Comparison of ENCODE assay signal across 1 cellular context in the genomic region with DNA sequence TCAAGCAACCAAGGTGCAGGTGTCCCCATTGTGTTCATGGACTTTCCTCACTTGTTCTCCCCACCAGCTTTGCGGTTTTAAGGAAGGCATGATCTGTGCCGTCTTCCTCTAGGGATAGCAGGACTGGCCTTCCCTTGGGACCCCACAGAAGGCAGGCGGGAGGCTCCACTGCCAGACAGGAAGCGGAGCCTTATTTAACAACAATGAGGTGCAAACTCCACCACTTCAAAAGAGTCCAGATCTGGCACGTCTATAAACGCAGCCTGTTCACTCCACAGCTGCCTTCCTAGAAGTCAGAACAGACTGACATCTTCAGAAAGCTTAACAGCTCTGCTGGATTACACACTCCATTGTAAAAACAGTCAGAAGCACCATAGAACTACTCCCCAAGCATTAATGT.
TF ChIP-seq lines count a peak whose summit lies in the region.

No MANE protein-coding gene starts in this region.

TF ChIP-seq in HepG2, 621 proteins besides CTCF, POLR2A, EP300 and RAD21 (continues in another document):
- TF ChIP-seq, protein P1, sequence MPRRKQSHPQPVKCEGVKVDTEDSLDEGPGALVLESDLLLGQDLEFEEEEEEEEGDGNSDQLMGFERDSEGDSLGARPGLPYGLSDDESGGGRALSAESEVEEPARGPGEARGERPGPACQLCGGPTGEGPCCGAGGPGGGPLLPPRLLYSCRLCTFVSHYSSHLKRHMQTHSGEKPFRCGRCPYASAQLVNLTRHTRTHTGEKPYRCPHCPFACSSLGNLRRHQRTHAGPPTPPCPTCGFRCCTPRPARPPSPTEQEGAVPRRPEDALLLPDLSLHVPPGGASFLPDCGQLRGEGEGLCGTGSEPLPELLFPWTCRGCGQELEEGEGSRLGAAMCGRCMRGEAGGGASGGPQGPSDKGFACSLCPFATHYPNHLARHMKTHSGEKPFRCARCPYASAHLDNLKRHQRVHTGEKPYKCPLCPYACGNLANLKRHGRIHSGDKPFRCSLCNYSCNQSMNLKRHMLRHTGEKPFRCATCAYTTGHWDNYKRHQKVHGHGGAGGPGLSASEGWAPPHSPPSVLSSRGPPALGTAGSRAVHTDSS (CRISPR knock-in tag; conservative IDR thresholded peaks at IDR 0.05), result no peak
- TF ChIP-seq ZBTB7A (CRISPR knock-in tag; IDR thresholded peaks at IDR 0.05), result no peak
- TF ChIP-seq HDAC2 (CRISPR knock-in tag; IDR thresholded peaks at IDR 0.05), result no peak
- no peak for TF ChIP-seq SMC3 (IDR thresholded peaks at IDR 0.05; ENCODE audit: low read length)
- no peak for TF ChIP-seq ERF (CRISPR knock-in tag; IDR thresholded peaks at IDR 0.05)
- TF ChIP-seq HNF4A (CRISPR knock-in tag; IDR thresholded peaks at IDR 0.05), result peak; percentile 31; the same call in 1 of the 2 replicates
- no peak for TF ChIP-seq ZNF292 (CRISPR knock-in tag; IDR thresholded peaks at IDR 0.05; ENCODE audit: borderline replicate concordance, low read depth)
- TF ChIP-seq, protein P2, sequence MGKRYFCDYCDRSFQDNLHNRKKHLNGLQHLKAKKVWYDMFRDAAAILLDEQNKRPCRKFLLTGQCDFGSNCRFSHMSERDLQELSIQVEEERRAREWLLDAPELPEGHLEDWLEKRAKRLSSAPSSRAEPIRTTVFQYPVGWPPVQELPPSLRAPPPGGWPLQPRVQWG (CRISPR knock-in tag; IDR thresholded peaks at IDR 0.05; ENCODE audit: borderline replicate concordance, low read depth), result no peak
- TF ChIP-seq ASH2L (IDR thresholded peaks at IDR 0.05; ENCODE audit: insufficient read length, low read depth, low read length), result no peak
- TF ChIP-seq, protein P3, sequence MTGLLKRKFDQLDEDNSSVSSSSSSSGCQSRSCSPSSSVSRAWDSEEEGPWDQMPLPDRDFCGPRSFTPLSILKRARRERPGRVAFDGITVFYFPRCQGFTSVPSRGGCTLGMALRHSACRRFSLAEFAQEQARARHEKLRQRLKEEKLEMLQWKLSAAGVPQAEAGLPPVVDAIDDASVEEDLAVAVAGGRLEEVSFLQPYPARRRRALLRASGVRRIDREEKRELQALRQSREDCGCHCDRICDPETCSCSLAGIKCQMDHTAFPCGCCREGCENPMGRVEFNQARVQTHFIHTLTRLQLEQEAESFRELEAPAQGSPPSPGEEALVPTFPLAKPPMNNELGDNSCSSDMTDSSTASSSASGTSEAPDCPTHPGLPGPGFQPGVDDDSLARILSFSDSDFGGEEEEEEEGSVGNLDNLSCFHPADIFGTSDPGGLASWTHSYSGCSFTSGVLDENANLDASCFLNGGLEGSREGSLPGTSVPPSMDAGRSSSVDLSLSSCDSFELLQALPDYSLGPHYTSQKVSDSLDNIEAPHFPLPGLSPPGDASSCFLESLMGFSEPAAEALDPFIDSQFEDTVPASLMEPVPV (CRISPR knock-in tag; IDR thresholded peaks at IDR 0.05), result no peak
- peak; percentile 49; the same call in 1 of the 2 replicates for TF ChIP-seq TCF7 (IDR thresholded peaks at IDR 0.05; ENCODE audit: low read depth)
- TF ChIP-seq RELA (CRISPR knock-in tag; IDR thresholded peaks at IDR 0.05), result no peak
- TF ChIP-seq RBM22 (optimal IDR thresholded peaks at IDR 0.05; ENCODE audit: low read length), result no peak
- TF ChIP-seq ZNF879 (CRISPR knock-in tag; IDR thresholded peaks at IDR 0.05), result no peak
- no peak for TF ChIP-seq SOX6 (IDR thresholded peaks at IDR 0.05)
- peak; percentile 51 for TF ChIP-seq SOX6 (CRISPR knock-in tag; IDR thresholded peaks at IDR 0.05)
- TF ChIP-seq THAP11 (CRISPR knock-in tag; IDR thresholded peaks at IDR 0.05), result no peak
- TF ChIP-seq, protein P4, sequence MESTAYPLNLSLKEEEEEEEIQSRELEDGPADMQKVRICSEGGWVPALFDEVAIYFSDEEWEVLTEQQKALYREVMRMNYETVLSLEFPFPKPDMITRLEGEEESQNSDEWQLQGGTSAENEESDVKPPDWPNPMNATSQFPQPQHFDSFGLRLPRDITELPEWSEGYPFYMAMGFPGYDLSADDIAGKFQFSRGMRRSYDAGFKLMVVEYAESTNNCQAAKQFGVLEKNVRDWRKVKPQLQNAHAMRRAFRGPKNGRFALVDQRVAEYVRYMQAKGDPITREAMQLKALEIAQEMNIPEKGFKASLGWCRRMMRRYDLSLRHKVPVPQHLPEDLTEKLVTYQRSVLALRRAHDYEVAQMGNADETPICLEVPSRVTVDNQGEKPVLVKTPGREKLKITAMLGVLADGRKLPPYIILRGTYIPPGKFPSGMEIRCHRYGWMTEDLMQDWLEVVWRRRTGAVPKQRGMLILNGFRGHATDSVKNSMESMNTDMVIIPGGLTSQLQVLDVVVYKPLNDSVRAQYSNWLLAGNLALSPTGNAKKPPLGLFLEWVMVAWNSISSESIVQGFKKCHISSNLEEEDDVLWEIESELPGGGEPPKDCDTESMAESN (CRISPR knock-in tag; conservative IDR thresholded peaks at IDR 0.05), result no peak
- no peak for TF ChIP-seq DNMT3B (CRISPR knock-in tag; conservative IDR thresholded peaks at IDR 0.05)
- TF ChIP-seq BCL6 (CRISPR knock-in tag; IDR thresholded peaks at IDR 0.05), result peak; percentile 77
- TF ChIP-seq, protein P5, sequence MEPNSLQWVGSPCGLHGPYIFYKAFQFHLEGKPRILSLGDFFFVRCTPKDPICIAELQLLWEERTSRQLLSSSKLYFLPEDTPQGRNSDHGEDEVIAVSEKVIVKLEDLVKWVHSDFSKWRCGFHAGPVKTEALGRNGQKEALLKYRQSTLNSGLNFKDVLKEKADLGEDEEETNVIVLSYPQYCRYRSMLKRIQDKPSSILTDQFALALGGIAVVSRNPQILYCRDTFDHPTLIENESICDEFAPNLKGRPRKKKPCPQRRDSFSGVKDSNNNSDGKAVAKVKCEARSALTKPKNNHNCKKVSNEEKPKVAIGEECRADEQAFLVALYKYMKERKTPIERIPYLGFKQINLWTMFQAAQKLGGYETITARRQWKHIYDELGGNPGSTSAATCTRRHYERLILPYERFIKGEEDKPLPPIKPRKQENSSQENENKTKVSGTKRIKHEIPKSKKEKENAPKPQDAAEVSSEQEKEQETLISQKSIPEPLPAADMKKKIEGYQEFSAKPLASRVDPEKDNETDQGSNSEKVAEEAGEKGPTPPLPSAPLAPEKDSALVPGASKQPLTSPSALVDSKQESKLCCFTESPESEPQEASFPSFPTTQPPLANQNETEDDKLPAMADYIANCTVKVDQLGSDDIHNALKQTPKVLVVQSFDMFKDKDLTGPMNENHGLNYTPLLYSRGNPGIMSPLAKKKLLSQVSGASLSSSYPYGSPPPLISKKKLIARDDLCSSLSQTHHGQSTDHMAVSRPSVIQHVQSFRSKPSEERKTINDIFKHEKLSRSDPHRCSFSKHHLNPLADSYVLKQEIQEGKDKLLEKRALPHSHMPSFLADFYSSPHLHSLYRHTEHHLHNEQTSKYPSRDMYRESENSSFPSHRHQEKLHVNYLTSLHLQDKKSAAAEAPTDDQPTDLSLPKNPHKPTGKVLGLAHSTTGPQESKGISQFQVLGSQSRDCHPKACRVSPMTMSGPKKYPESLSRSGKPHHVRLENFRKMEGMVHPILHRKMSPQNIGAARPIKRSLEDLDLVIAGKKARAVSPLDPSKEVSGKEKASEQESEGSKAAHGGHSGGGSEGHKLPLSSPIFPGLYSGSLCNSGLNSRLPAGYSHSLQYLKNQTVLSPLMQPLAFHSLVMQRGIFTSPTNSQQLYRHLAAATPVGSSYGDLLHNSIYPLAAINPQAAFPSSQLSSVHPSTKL (CRISPR knock-in tag; IDR thresholded peaks at IDR 0.05), result 0 out of 2 replicates have a peak, but pooled peaks have one; percentile 13
- TF ChIP-seq ARID2 (CRISPR knock-in tag; IDR thresholded peaks at IDR 0.05; ENCODE audit: borderline replicate concordance), result no peak
- no peak for TF ChIP-seq ZNF24 (IDR thresholded peaks at IDR 0.05)
- no peak for TF ChIP-seq KLF13 (CRISPR knock-in tag; IDR thresholded peaks at IDR 0.05)
- TF ChIP-seq MATR3 (CRISPR knock-in tag; IDR thresholded peaks at IDR 0.05), result no peak
- TF ChIP-seq, protein P6, sequence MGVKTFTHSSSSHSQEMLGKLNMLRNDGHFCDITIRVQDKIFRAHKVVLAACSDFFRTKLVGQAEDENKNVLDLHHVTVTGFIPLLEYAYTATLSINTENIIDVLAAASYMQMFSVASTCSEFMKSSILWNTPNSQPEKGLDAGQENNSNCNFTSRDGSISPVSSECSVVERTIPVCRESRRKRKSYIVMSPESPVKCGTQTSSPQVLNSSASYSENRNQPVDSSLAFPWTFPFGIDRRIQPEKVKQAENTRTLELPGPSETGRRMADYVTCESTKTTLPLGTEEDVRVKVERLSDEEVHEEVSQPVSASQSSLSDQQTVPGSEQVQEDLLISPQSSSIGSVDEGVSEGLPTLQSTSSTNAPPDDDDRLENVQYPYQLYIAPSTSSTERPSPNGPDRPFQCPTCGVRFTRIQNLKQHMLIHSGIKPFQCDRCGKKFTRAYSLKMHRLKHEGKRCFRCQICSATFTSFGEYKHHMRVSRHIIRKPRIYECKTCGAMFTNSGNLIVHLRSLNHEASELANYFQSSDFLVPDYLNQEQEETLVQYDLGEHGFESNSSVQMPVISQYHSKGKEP (CRISPR knock-in tag; IDR thresholded peaks at IDR 0.05), result no peak
- TF ChIP-seq, protein P7, sequence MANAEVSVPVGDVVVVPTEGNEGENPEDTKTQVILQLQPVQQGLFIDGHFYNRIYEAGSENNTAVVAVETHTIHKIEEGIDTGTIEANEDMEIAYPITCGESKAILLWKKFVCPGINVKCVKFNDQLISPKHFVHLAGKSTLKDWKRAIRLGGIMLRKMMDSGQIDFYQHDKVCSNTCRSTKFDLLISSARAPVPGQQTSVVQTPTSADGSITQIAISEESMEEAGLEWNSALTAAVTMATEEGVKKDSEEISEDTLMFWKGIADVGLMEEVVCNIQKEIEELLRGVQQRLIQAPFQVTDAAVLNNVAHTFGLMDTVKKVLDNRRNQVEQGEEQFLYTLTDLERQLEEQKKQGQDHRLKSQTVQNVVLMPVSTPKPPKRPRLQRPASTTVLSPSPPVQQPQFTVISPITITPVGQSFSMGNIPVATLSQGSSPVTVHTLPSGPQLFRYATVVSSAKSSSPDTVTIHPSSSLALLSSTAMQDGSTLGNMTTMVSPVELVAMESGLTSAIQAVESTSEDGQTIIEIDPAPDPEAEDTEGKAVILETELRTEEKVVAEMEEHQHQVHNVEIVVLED (CRISPR knock-in tag; IDR thresholded peaks at IDR 0.05; ENCODE audit: borderline replicate concordance), result no peak
- no peak for TF ChIP-seq ZNF749 (CRISPR knock-in tag; IDR thresholded peaks at IDR 0.05; ENCODE audit: borderline replicate concordance)
- 0 out of 2 replicates have a peak, but pooled peaks have one; percentile 8 for TF ChIP-seq RARA (CRISPR knock-in tag; IDR thresholded peaks at IDR 0.05)
- TF ChIP-seq MYC (CRISPR knock-in tag; IDR thresholded peaks at IDR 0.05; ENCODE audit: borderline replicate concordance), result no peak
- TF ChIP-seq TOPORS (CRISPR knock-in tag; IDR thresholded peaks at IDR 0.05), result no peak
- TF ChIP-seq SOX5 (CRISPR knock-in tag; IDR thresholded peaks at IDR 0.05; ENCODE audit: borderline replicate concordance), result peak; percentile 64; the same call in 1 of the 2 replicates
- no peak for TF ChIP-seq KAT8 (CRISPR knock-in tag; IDR thresholded peaks at IDR 0.05)
- no peak for TF ChIP-seq ISL2 (CRISPR knock-in tag; IDR thresholded peaks at IDR 0.05)
- TF ChIP-seq ZNF143 (CRISPR knock-in tag; IDR thresholded peaks at IDR 0.05), result no peak
- TF ChIP-seq ARNT (IDR thresholded peaks at IDR 0.05), result no peak
- no peak for TF ChIP-seq TBP (CRISPR knock-in tag; IDR thresholded peaks at IDR 0.05)
- no peak for TF ChIP-seq SMARCE1 (IDR thresholded peaks at IDR 0.05; ENCODE audit: borderline replicate concordance)
- TF ChIP-seq, protein P8, sequence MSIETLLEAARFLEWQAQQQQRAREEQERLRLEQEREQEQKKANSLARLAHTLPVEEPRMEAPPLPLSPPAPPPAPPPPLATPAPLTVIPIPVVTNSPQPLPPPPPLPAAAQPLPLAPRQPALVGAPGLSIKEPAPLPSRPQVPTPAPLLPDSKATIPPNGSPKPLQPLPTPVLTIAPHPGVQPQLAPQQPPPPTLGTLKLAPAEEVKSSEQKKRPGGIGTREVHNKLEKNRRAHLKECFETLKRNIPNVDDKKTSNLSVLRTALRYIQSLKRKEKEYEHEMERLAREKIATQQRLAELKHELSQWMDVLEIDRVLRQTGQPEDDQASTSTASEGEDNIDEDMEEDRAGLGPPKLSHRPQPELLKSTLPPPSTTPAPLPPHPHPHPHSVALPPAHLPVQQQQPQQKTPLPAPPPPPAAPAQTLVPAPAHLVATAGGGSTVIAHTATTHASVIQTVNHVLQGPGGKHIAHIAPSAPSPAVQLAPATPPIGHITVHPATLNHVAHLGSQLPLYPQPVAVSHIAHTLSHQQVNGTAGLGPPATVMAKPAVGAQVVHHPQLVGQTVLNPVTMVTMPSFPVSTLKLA (IDR thresholded peaks at IDR 0.05), result no peak
- no peak for TF ChIP-seq ZFX (CRISPR knock-in tag; IDR thresholded peaks at IDR 0.05; ENCODE audit: low read depth)
- no peak for TF ChIP-seq GTF2F1 (IDR thresholded peaks at IDR 0.05; ENCODE audit: low read length)
- TF ChIP-seq, protein P9, sequence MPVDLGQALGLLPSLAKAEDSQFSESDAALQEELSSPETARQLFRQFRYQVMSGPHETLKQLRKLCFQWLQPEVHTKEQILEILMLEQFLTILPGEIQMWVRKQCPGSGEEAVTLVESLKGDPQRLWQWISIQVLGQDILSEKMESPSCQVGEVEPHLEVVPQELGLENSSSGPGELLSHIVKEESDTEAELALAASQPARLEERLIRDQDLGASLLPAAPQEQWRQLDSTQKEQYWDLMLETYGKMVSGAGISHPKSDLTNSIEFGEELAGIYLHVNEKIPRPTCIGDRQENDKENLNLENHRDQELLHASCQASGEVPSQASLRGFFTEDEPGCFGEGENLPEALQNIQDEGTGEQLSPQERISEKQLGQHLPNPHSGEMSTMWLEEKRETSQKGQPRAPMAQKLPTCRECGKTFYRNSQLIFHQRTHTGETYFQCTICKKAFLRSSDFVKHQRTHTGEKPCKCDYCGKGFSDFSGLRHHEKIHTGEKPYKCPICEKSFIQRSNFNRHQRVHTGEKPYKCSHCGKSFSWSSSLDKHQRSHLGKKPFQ (CRISPR knock-in tag; IDR thresholded peaks at IDR 0.05; ENCODE audit: insufficient replicate concordance), result no peak
- TF ChIP-seq, protein P10, sequence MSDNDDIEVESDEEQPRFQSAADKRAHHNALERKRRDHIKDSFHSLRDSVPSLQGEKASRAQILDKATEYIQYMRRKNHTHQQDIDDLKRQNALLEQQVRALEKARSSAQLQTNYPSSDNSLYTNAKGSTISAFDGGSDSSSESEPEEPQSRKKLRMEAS (IDR thresholded peaks at IDR 0.05), result no peak
- TF ChIP-seq, protein P11, sequence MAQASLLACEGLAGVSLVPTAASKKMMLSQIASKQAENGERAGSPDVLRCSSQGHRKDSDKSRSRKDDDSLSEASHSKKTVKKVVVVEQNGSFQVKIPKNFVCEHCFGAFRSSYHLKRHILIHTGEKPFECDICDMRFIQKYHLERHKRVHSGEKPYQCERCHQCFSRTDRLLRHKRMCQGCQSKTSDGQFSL (CRISPR knock-in tag; IDR thresholded peaks at IDR 0.05), result no peak
- TF ChIP-seq ZNF326 (CRISPR knock-in tag; IDR thresholded peaks at IDR 0.05; ENCODE audit: borderline replicate concordance), result no peak
- TF ChIP-seq, protein P12, sequence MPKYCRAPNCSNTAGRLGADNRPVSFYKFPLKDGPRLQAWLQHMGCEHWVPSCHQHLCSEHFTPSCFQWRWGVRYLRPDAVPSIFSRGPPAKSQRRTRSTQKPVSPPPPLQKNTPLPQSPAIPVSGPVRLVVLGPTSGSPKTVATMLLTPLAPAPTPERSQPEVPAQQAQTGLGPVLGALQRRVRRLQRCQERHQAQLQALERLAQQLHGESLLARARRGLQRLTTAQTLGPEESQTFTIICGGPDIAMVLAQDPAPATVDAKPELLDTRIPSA (CRISPR knock-in tag; IDR thresholded peaks at IDR 0.05; ENCODE audit: borderline replicate concordance), result no peak
- no peak for TF ChIP-seq ZBTB8A (CRISPR knock-in tag; IDR thresholded peaks at IDR 0.05; ENCODE audit: borderline replicate concordance, low read depth)
- TF ChIP-seq ZNF777 (CRISPR knock-in tag; IDR thresholded peaks at IDR 0.05), result no peak
- TF ChIP-seq SOX13 (IDR thresholded peaks at IDR 0.05), result no peak
- TF ChIP-seq SOX13 (CRISPR knock-in tag; conservative IDR thresholded peaks at IDR 0.05 in 1 of 2, IDR thresholded peaks at IDR 0.05 in 1 of 2), result peak in 1 of 2 experiments; percentile 46; a peak in 2 of 4 replicates
- TF ChIP-seq KDM1A (CRISPR knock-in tag; IDR thresholded peaks at IDR 0.05), result no peak
